In genomic region chr14:37669242-37669641, GRCh38 we compare ENCODE assay signal across 18 cellular contexts.
"Had no signal": no experiment of that assay in that cellular context is flagged by ENCODE, and none has a peak within 500 bp of the region (broad histone marks: within the 10 kb centered on the region; RNA-seq: fewer than 3 reads in every experiment).

No MANE protein-coding gene starts in this region.

- H3K4me3 Mint-ChIP-seq: activated naive CD4-positive, alpha-beta T cell treated with anti-CD3 and anti-CD28 coated beads for 36 hours; activated naive CD8-positive, alpha-beta T cell treated with anti-CD3 and anti-CD28 coated beads, Interleukin-2, amount 10 ng/mL, durations not matched to agents 7 days and 5 days; activated T-cell treated with anti-CD3 and anti-CD28 coated beads, Interleukin-2, amount 50 U/mL, for 4 hours; mesothelial cell of epicardium; naive thymus-derived CD8-positive, alpha-beta T cell; WTC11 had no signal

- H3K4me1 Mint-ChIP-seq: activated naive CD8-positive, alpha-beta T cell treated with anti-CD3 and anti-CD28 coated beads, Interleukin-2, amount 10 ng/mL, durations not matched to agents 7 days and 5 days; mesothelial cell of epicardium; naive thymus-derived CD8-positive, alpha-beta T cell; WTC11 had no signal

- H3K36me3 Mint-ChIP-seq: activated naive CD8-positive, alpha-beta T cell treated with anti-CD3 and anti-CD28 coated beads, Interleukin-2, amount 10 ng/mL, durations not matched to agents 7 days and 5 days; mesothelial cell of epicardium; naive thymus-derived CD8-positive, alpha-beta T cell; WTC11 had no signal

- H3K27ac Mint-ChIP-seq: activated naive CD4-positive, alpha-beta T cell treated with anti-CD3 and anti-CD28 coated beads for 36 hours; activated naive CD8-positive, alpha-beta T cell treated with anti-CD3 and anti-CD28 coated beads, Interleukin-2, amount 10 ng/mL, durations not matched to agents 7 days and 5 days; mesothelial cell of epicardium; naive thymus-derived CD8-positive, alpha-beta T cell; WTC11 had no signal

- DNase-seq: activated CD8-positive, alpha-beta memory T cell treated with anti-CD3 and anti-CD28 coated beads for 24 hours; activated CD8-positive, alpha-beta memory T cell treated with anti-CD3 and anti-CD28 coated beads, Interleukin-2, amount 50 U/mL, for 4 hours; activated effector memory CD4-positive, alpha-beta T cell treated with Interleukin-2 at 50 U/mL for 16 hours; activated naive CD4-positive, alpha-beta T cell treated with anti-CD3 and anti-CD28 coated beads for 36 hours; activated naive CD8-positive, alpha-beta T cell treated with anti-CD3 and anti-CD28 coated beads, Interleukin-2, amount 10 ng/mL, durations not matched to agents 7 days and 5 days; activated T-cell treated with anti-CD3 and anti-CD28 coated beads, Interleukin-2, amount 50 U/mL, for 4 hours; cerebellar nuclear complex; heart left ventricle; left ventricle myocardium superior; naive thymus-derived CD8-positive, alpha-beta T cell; spleen; stimulated activated CD4-positive, alpha-beta T cell treated with anti-CD3 and anti-CD28 coated beads, Interleukin-4, amount 100 ng/mL, for 1 hour; stimulated activated naive CD4-positive, alpha-beta T cell treated with Interleukin-2 at 50 U/mL for 16 hours; T-helper 9 cell; upper lobe of right lung had no signal

- H3K9me3 Mint-ChIP-seq: activated T-cell treated with anti-CD3 and anti-CD28 coated beads, Interleukin-2, amount 50 U/mL, for 4 hours; WTC11 had no signal

- H3K27me3 Mint-ChIP-seq: activated naive CD8-positive, alpha-beta T cell treated with anti-CD3 and anti-CD28 coated beads, Interleukin-2, amount 10 ng/mL, durations not matched to agents 7 days and 5 days; naive thymus-derived CD8-positive, alpha-beta T cell had no signal

- ATAC-seq: activated T-cell treated with anti-CD3 and anti-CD28 coated beads, Interleukin-2, amount 50 U/mL, for 4 hours; gastroesophageal sphincter; heart left ventricle; left ventricle myocardium superior; naive thymus-derived CD8-positive, alpha-beta T cell; upper lobe of right lung; WTC11 had no signal
